ENCODE assay signal across 22 cellular contexts in the genomic region with DNA sequence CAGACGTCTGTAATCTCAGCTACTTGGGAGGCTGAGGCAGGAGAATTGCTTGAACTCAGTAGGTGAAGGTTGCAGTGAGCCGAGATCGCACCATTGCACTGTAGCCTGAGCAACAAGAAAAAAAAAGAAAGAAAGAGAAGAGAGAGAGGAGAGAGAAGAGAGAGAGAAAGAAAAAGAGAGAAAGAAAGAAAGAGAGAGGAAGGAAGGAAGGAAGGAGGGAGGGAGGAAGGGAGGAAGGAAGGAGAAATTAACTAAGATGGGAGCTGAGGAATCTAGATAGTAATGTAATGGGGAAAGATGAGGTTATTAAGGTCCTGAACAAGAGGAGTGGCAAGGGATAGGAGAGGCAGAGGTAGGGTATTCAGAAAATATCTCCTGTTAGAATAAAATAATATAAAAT. TPM values are rescaled to one million over a fixed set of nuclear protein-coding genes. Genes with fewer than 3 reads are reported as not detected.
DNase-seq lines count a peak whose midpoint lies in the region; ATAC-seq and TF ChIP-seq lines count a peak whose summit lies in the region.
"Had no signal": no experiment of that assay in that cellular context is flagged by ENCODE, and none has a peak within 500 bp of the region (broad histone marks: within the 10 kb centered on the region; RNA-seq: fewer than 3 reads in every experiment).

No MANE protein-coding gene starts in this region.

- no peaks in the 10 kb centered on the region for H4K20me1 ChIP-seq in OCI-LY7 (ENCODE audit: insufficient read depth, low read length)

- no TSS peak for BruUV-seq in OCI-LY7 (replicated peaks; lab: Mats Ljungman, UMichigan)

- H3K4me3 Mint-ChIP-seq in endothelial cell (ENCODE audit: unreplicated experiment), result no peak overlapping the region
- peak overlapping the region; percentile 40 for H3K4me3 Mint-ChIP-seq in stimulated activated memory B cell treated with anti-CD40 and anti-IgM and Interleukin-4, amounts not matched to agents 10 μg/mL and 1 μg/mL and 100 μg/mL, for 72 hours
- H3K4me3 Mint-ChIP-seq: CD4-positive, alpha-beta T cell had no signal

- no peaks in the 10 kb centered on the region for H3K4me1 ChIP-seq in HEK293 (ENCODE audit: control insufficient read depth, insufficient read depth, low read length)
- peaks cover 56% of the 10 kb centered on the region for H3K4me1 ChIP-seq in OCI-LY7 (ENCODE audit: insufficient read depth, low read length, poor library complexity, severe bottlenecking)
- H3K4me1 ChIP-seq: BE2C, SJSA1 had no signal

- H3K4me1 Mint-ChIP-seq in endothelial cell (ENCODE audit: unreplicated experiment), result peaks cover 3% of the 10 kb centered on the region
- H3K4me1 Mint-ChIP-seq in stimulated activated memory B cell treated with anti-CD40 and anti-IgM and Interleukin-4, amounts not matched to agents 10 μg/mL and 1 μg/mL and 100 μg/mL, for 72 hours, result peaks cover 56% of the 10 kb centered on the region

- no peaks in the 10 kb centered on the region for H3K27me3 Mint-ChIP-seq in endothelial cell (ENCODE audit: unreplicated experiment)
- H3K27me3 Mint-ChIP-seq in stimulated activated memory B cell treated with anti-CD40 and anti-IgM and Interleukin-4, amounts not matched to agents 10 μg/mL and 1 μg/mL and 100 μg/mL, for 72 hours, result no peaks in the 10 kb centered on the region
- H3K27me3 Mint-ChIP-seq: CD4-positive, alpha-beta T cell had no signal

- no peaks in the 10 kb centered on the region for H3K36me3 ChIP-seq in HEK293 (ENCODE audit: control insufficient read depth in 2 of 2, insufficient read depth in 1 of 2, low read length in 2 of 2)
- no peaks in the 10 kb centered on the region for H3K36me3 ChIP-seq in OCI-LY7 (ENCODE audit: insufficient read depth, low read length)
- H3K36me3 ChIP-seq: BE2C, SJSA1 had no signal

- H3K79me2 ChIP-seq in OCI-LY7 (ENCODE audit: insufficient read depth, low read depth, low read length), result peaks cover 6% of the 10 kb centered on the region; the same call in 1 of the 2 replicates

- peak overlapping the region; percentile 85; the same call in 1 of the 2 replicates for H2AFZ ChIP-seq in OCI-LY7 (ENCODE audit: low read length)

- H3K27ac ChIP-seq in HEK293 (ENCODE audit: extremely low read depth, low read depth, low read length) (no peak overlapping the region), OCI-LY7 (ENCODE audit: low read depth, low read length, poor library complexity, severe bottlenecking) (peak overlapping the region; percentile 82)
- H3K27ac ChIP-seq: A549, SJSA1 had no signal

- no peaks in the 10 kb centered on the region for H3K9me3 Mint-ChIP-seq in endothelial cell (ENCODE audit: unreplicated experiment)
- no peaks in the 10 kb centered on the region for H3K9me3 Mint-ChIP-seq in stimulated activated memory B cell treated with anti-CD40 and anti-IgM and Interleukin-4, amounts not matched to agents 10 μg/mL and 1 μg/mL and 100 μg/mL, for 72 hours
- H3K9me3 Mint-ChIP-seq: CD4-positive, alpha-beta T cell had no signal

- H3K9me3 ChIP-seq in HEK293 (ENCODE audit: control insufficient read depth, insufficient read depth, low read depth, low read length) (no peaks in the 10 kb centered on the region), OCI-LY7 (ENCODE audit: low read length) (no peaks in the 10 kb centered on the region)
- H3K9me3 ChIP-seq: A549, BE2C, SJSA1 had no signal

- intact Hi-C loops in OCI-LY7 (cut with micrococcal nuclease; ENCODE audit: unreplicated experiment) (loop anchor here (5.0 kb wide), 1 partner anchor 117 kb away; no protein-coding TSS in a partner anchor), posterior cingulate gyrus (cut with DNase I) (no loop called here)

- POLR2A ChIA-PET in HEK293 (lab: Yijun Ruan, JAX), result no interaction called here
- POLR2A ChIA-PET in OCI-LY7 (lab: Charles Lee), result interaction anchor here (0.6 to 2.7 kb wide), 6 partner anchors 10 to 759 kb away, joined by 3 to 18 read pairs (median 4); no protein-coding TSS in a partner anchor

- DNase-seq in OCI-LY7 (ENCODE audit: low spot score) (no peak), endothelial cell (ENCODE audit: low spot score) (no peak), NCI-H1436 treated with DMSO at 0.1 percent for 48 hours (lab: John Stamatoyannopoulos, UW) (no peak), posterior cingulate gyrus (no peak)
- DNase-seq: BE2C, DMS53, EL, GF-D8, NCI-H1092, NCI-H1436, NCI-H1930, NCI-H2227 treated with DMSO at 0.1 percent for 48 hours, NCI-H510A treated with DMSO at 0.1 percent for 48 hours, NCI-H748 treated with DMSO at 0.1 percent for 48 hours had no signal

- peak overlapping the region; percentile 43 for H3K27ac Mint-ChIP-seq in endothelial cell (ENCODE audit: unreplicated experiment)
- H3K27ac Mint-ChIP-seq in stimulated activated memory B cell treated with anti-CD40 and anti-IgM and Interleukin-4, amounts not matched to agents 10 μg/mL and 1 μg/mL and 100 μg/mL, for 72 hours, result peak overlapping the region; percentile 93

- H3K36me3 Mint-ChIP-seq in endothelial cell (ENCODE audit: low read depth, unreplicated experiment), result no peaks in the 10 kb centered on the region
- no peaks in the 10 kb centered on the region for H3K36me3 Mint-ChIP-seq in stimulated activated memory B cell treated with anti-CD40 and anti-IgM and Interleukin-4, amounts not matched to agents 10 μg/mL and 1 μg/mL and 100 μg/mL, for 72 hours

- no peaks in the 10 kb centered on the region for H3K9me2 ChIP-seq in OCI-LY7 (ENCODE audit: insufficient read depth, low read length)

- no peak for ATAC-seq in stimulated activated memory B cell treated with anti-CD40 and anti-IgM and Interleukin-4, amounts not matched to agents 10 μg/mL and 1 μg/mL and 100 μg/mL, for 72 hours
- ATAC-seq in GM21737 (IDR thresholded peaks at IDR 0.05; ENCODE audit: unreplicated experiment), result no peak
- ATAC-seq: HCT116, Right ventricle myocardium inferior had no signal

- CTCF ChIA-PET in HEK293 (lab: Yijun Ruan, JAX) (interaction anchor here (1.0 to 1.6 kb wide), 2 partner anchors 25 to 357 kb away, joined by 3 to 4 read pairs; no protein-coding TSS in a partner anchor), OCI-LY7 (lab: Charles Lee; ENCODE audit: unreplicated experiment) (no interaction called here)

- H3K4me3 ChIP-seq in HEK293 (ENCODE audit: low read depth, low read length), result no peak overlapping the region
- no peak overlapping the region for H3K4me3 ChIP-seq in OCI-LY7 (ENCODE audit: low read depth, low read length, poor library complexity, severe bottlenecking)
- H3K4me3 ChIP-seq: A549, SJSA1 had no signal

- TF ChIP-seq CTCF in HEK293 (tag by site-specific recombination; IDR thresholded peaks at IDR 0.05), result no peak
- no peak for TF ChIP-seq CTCF in OCI-LY7 (conservative IDR thresholded peaks at IDR 0.05; ENCODE audit: low read length)
- TF ChIP-seq CTCF in endothelial cell (IDR thresholded peaks at IDR 0.05; ENCODE audit: unreplicated experiment), result no peak

- H3K4me2 ChIP-seq in OCI-LY7 (ENCODE audit: low read length), result peak overlapping the region; percentile 65; the same call in 1 of the 2 replicates

TF ChIP-seq in HEK293, 187 proteins besides CTCF, POLR2A, EP300 and RAD21:
- TF ChIP-seq ZNF596 (tag by site-specific recombination; IDR thresholded peaks at IDR 0.05), result 0 out of 2 replicates have a peak, but pooled peaks have one; percentile 13
- TF ChIP-seq ZNF544 (tag by site-specific recombination; IDR thresholded peaks at IDR 0.05), result no peak
- no peak for TF ChIP-seq ZFP69B (tag by site-specific recombination; IDR thresholded peaks at IDR 0.05)
- TF ChIP-seq ZNF366 (tag by site-specific recombination; conservative IDR thresholded peaks at IDR 0.05), result peak; percentile 73
TF ChIP-seq in HEK293: peak in this region for 2.

RNA-seq across cellular contexts. Expression of a gene that starts 17.4 kb away (rescaled TPM):
- 19.4 and 21.0 TPM in 2 replicates for total RNA-seq in OCI-LY7 (2014; rRNA removed; shearing (Covaris generic))
- 35.4 and 45.4 TPM in 2 replicates for total RNA-seq in OCI-LY7 (2022)
- total RNA-seq in endothelial cell (ENCODE audit: unreplicated experiment), result 7.9 TPM
